In genomic region chr14:90987140-90987539, GRCh38 we compare ENCODE assay signal across 27 cellular contexts.
"Had no signal": no experiment of that assay in that cellular context is flagged by ENCODE, and none has a peak within 500 bp of the region (broad histone marks: within the 10 kb centered on the region; RNA-seq: fewer than 3 reads in every experiment).

No MANE protein-coding gene starts in this region.

- H3K4me1 ChIP-seq: adrenal gland, ascending aorta, sigmoid colon, SJCRH30, upper lobe of right lung had no signal

- H3K36me3 Mint-ChIP-seq: natural killer cell had no signal

- H3K36me3 ChIP-seq: adrenal gland, ascending aorta, brain microvascular endothelial cell, SJCRH30, spleen, thyroid gland, upper lobe of right lung had no signal

- H3K9me3 ChIP-seq: adrenal gland, ascending aorta, sigmoid colon, SJCRH30, spleen, thyroid gland, upper lobe of right lung had no signal

- FAIRE-seq: TTC549 had no signal

- H3K27me3 ChIP-seq: adrenal gland, ascending aorta, brain microvascular endothelial cell, sigmoid colon, SJCRH30, spleen, thyroid gland, upper lobe of right lung had no signal

- H3K4me1 Mint-ChIP-seq: natural killer cell had no signal

- H3K4me3 ChIP-seq: adrenal gland, ascending aorta, coronary artery, sigmoid colon, SJCRH30, spleen, thyroid gland, upper lobe of right lung had no signal

- H3K4me3 Mint-ChIP-seq: activated T-cell treated with anti-CD3 and anti-CD28 coated beads, Interleukin-2, amount 50 U/mL, for 4 hours; central memory CD8-positive, alpha-beta T cell; endodermal cell; natural killer cell had no signal

- ATAC-seq: left ventricle myocardium superior, natural killer cell had no signal

- H3K9me3 Mint-ChIP-seq: activated T-cell treated with anti-CD3 and anti-CD28 coated beads, Interleukin-2, amount 50 U/mL, for 4 hours; central memory CD8-positive, alpha-beta T cell; endodermal cell; natural killer cell had no signal

- DNase-seq: activated effector memory CD4-positive, alpha-beta T cell treated with anti-CD3 and anti-CD28 coated beads, Interleukin-2, amount 50 U/mL, for 16 hours; activated naive CD4-positive, alpha-beta T cell treated with anti-CD3 and anti-CD28 coated beads, Interleukin-2, amount 50 U/mL, for 16 hours; activated T-cell treated with anti-CD3 and anti-CD28 coated beads, Interleukin-2, amount 50 U/mL, for 4 hours; adrenal gland; brain microvascular endothelial cell; erythroblast; foreskin melanocyte; hippocampal formation; left ventricle myocardium superior; midbrain; natural killer cell; retina; sigmoid colon; SJCRH30; spleen; stimulated activated CD4-positive, alpha-beta T cell treated with anti-CD3 and anti-CD28 coated beads, Interleukin-4, amount 100 ng/mL, for 1 hour; stimulated activated naive CD4-positive, alpha-beta T cell treated with Interleukin-2 at 50 U/mL for 16 hours; substantia nigra; T-helper 1 cell; thyroid gland; upper lobe of right lung had no signal

- H3K27ac Mint-ChIP-seq: endodermal cell, natural killer cell, progenitor cell of endocrine pancreas had no signal

- H3K27me3 Mint-ChIP-seq: central memory CD8-positive, alpha-beta T cell; progenitor cell of endocrine pancreas had no signal

- H3K27ac ChIP-seq: adrenal gland, ascending aorta, brain microvascular endothelial cell, coronary artery, sigmoid colon, SJCRH30, spleen, thyroid gland, upper lobe of right lung had no signal
